Comparison of ENCODE assay signal across 24 cellular contexts in genomic region chr6:164099535-164099982, GRCh38.
DNase-seq lines count a peak whose midpoint lies in the region; ATAC-seq, FAIRE-seq and TF ChIP-seq lines count a peak whose summit lies in the region.
"Had no signal": no experiment of that assay in that cellular context is flagged by ENCODE, and none has a peak within 500 bp of the region (broad histone marks: within the 10 kb centered on the region; RNA-seq: fewer than 3 reads in every experiment).

No MANE protein-coding gene starts in this region.

- intact Hi-C loops in left ventricle myocardium superior (cut with micrococcal nuclease) (no loop called here), HepG2 (cut with micrococcal nuclease; ENCODE audit: unreplicated experiment) (no loop called here), kidney (cut with DNase I) (no loop called here)

- POLR2A ChIA-PET in HepG2 (lab: Yijun Ruan, JAX) = no interaction called here

- no peaks in the 10 kb centered on the region for H3K79me2 ChIP-seq in HepG2 (ENCODE audit: insufficient read depth, low read length)

- no peaks in the 10 kb centered on the region for H3K36me3 ChIP-seq in brain microvascular endothelial cell (replicated peaks)
- no peaks in the 10 kb centered on the region for H3K36me3 ChIP-seq in HepG2 (replicated peaks in 1 of 2; ENCODE audit: control insufficient read depth in 1 of 2, insufficient read depth in 2 of 2, low read length in 2 of 2)
- no peaks in the 10 kb centered on the region for H3K36me3 ChIP-seq in kidney (ENCODE audit: control insufficient read depth in 1 of 2, insufficient read depth in 2 of 2, low read length in 2 of 2)
- H3K36me3 ChIP-seq: upper lobe of right lung had no signal

- H3K9me3 ChIP-seq in HepG2 (ENCODE audit: low read length) = no peaks in the 10 kb centered on the region
- no peaks in the 10 kb centered on the region for H3K9me3 ChIP-seq in kidney (ENCODE audit: control insufficient read depth in 1 of 2, low read length in 2 of 2)
- H3K9me3 ChIP-seq: upper lobe of right lung had no signal

- TF ChIP-seq CTCF in brain microvascular endothelial cell (IDR thresholded peaks at IDR 0.05; ENCODE audit: low read depth, low read length, missing control alignments) (peak; percentile 25), HepG2 (CRISPR knock-in tag; IDR thresholded peaks at IDR 0.05) (no peak), kidney (IDR thresholded peaks at IDR 0.05; ENCODE audit: borderline replicate concordance, extremely low read depth, insufficient read depth) (no peak)

- no peak for TF ChIP-seq EP300 in HepG2 (IDR thresholded peaks at IDR 0.05; ENCODE audit: low read depth in 2 of 2, low read length in 2 of 2)
- TF ChIP-seq EP300 in HepG2 (CRISPR knock-in tag; IDR thresholded peaks at IDR 0.05; ENCODE audit: borderline replicate concordance) = no peak

- TF ChIP-seq RAD21 in HepG2 (CRISPR knock-in tag; IDR thresholded peaks at IDR 0.05) = no peak

- no peak for FAIRE-seq in HepG2 (lab: Jason Lieb, UNC)
- FAIRE-seq in kidney (lab: Jason Lieb, UNC) = no peak
- FAIRE-seq: GM12891, GM19239 had no signal

- CTCF ChIA-PET in HepG2 (lab: Yijun Ruan, JAX; ENCODE audit: low intra/inter-chr PET ratio, low total read pairs) = no interaction called here

- WGBS in HepG2 (ENCODE audit: low lambda C conversion rate) = 73% methylated on average over 13 of the region's 15 CpGs

- peak; percentile 60 for DNase-seq in RPMI7951 (ENCODE audit: low read depth)
- DNase-seq in brain microvascular endothelial cell = no peak
- peak; percentile 45 for DNase-seq in left ventricle myocardium superior
- DNase-seq in pons (ENCODE audit: low spot score) = peak; percentile 22
- DNase-seq in HepG2 (ENCODE audit: low spot score) = no peak
- DNase-seq in H4 (ENCODE audit: low spot score) = no peak
- no peak for DNase-seq in kidney
- DNase-seq in CD1c-positive myeloid dendritic cell (ENCODE audit: extremely low spot score) = no peak
- DNase-seq: activated CD4-positive, CD25-positive, alpha-beta regulatory T cell treated with anti-CD3 and anti-CD28 coated beads, Interleukin-2, amount 50 U/mL, for 72 hours; activated naive CD4-positive, alpha-beta T cell treated with anti-CD3 and anti-CD28 coated beads, Interleukin-2, amount 10 ng/mL, durations not matched to agents 7 days and 5 days; activated T-cell treated with anti-CD3 and anti-CD28 coated beads, Interleukin-2, amount 50 U/mL, for 48 hours; aorta; CD8-positive, alpha-beta memory T cell; DMS79; GOT3; kidney glomerular epithelial cell; naive thymus-derived CD8-positive, alpha-beta T cell; NCI-H1048; SW 1271; upper lobe of right lung had no signal

- no peak for TF ChIP-seq POLR2A in HepG2 (IDR thresholded peaks at IDR 0.05; ENCODE audit: insufficient read depth in 1 of 2, low read depth in 2 of 2, low read length in 2 of 2)

- H3K27me3 ChIP-seq in brain microvascular endothelial cell (replicated peaks) = no peaks in the 10 kb centered on the region
- H3K27me3 ChIP-seq in HepG2 (ENCODE audit: control insufficient read depth in 1 of 2, insufficient read depth in 2 of 2, low read length in 2 of 2) = no peaks in the 10 kb centered on the region; a peak in 2 of 5 replicates
- H3K27me3 ChIP-seq: upper lobe of right lung had no signal

- H4K20me1 ChIP-seq in HepG2 (ENCODE audit: insufficient read depth, low read length) = no peaks in the 10 kb centered on the region

- H3K27ac ChIP-seq in brain microvascular endothelial cell (no peak overlapping the region), HepG2 (ENCODE audit: extremely low read length, insufficient read depth, low read length) (no peak overlapping the region), kidney (ENCODE audit: low read depth in 2 of 2, low read length in 2 of 2) (no peak overlapping the region)
- H3K27ac ChIP-seq: epithelial cell of prostate, skin epidermis, upper lobe of right lung had no signal

- no peak overlapping the region for H3K4me2 ChIP-seq in HepG2 (ENCODE audit: low read depth, low read length)

- H2AFZ ChIP-seq in HepG2 (ENCODE audit: low read length) = no peak overlapping the region

- H3K9ac ChIP-seq in HepG2 (ENCODE audit: insufficient read depth, low read depth, low read length) (no peak overlapping the region), kidney (ENCODE audit: low read length in 2 of 2) (no peak overlapping the region)

- H3K4me1 ChIP-seq in HepG2 (ENCODE audit: insufficient read depth, low read length) = peaks cover 9% of the 10 kb centered on the region; the same call in 1 of the 2 replicates
- no peaks in the 10 kb centered on the region for H3K4me1 ChIP-seq in kidney (ENCODE audit: control insufficient read depth in 1 of 2, insufficient read depth in 1 of 2, low read depth in 1 of 2, low read length in 2 of 2)
- H3K4me1 ChIP-seq: upper lobe of right lung had no signal

- H3K4me3 ChIP-seq in brain microvascular endothelial cell (ENCODE audit: low read depth, low read length) (no peak overlapping the region), HepG2 (replicated peaks in 1 of 3; ENCODE audit: insufficient read depth in 1 of 3, low read depth in 2 of 3, low read length in 3 of 3) (no peak overlapping the region), kidney (ENCODE audit: low read length in 2 of 2) (no peak overlapping the region)
- H3K4me3 ChIP-seq: skin epidermis, upper lobe of right lung had no signal

- BruUV-seq in HepG2 (replicated peaks; lab: Mats Ljungman, UMichigan) = no TSS peak

- in situ Hi-C loops in brain microvascular endothelial cell (cut with HindIII; ENCODE audit: low pct_ligation_motif_present, low sequenced_read_pairs) = no loop called here
- in situ Hi-C loops in HepG2 (cut with HindIII; ENCODE audit: extremely low pct_ligation_motif_present, low pct_unique_long_range_greater_than_20kb) = no loop called here

- ATAC-seq in left ventricle myocardium superior (peak; percentile 10), HepG2 (no peak)
- ATAC-seq: naive thymus-derived CD8-positive, alpha-beta T cell had no signal

TF ChIP-seq in HepG2, 621 proteins besides CTCF, POLR2A, EP300 and RAD21:
- TF ChIP-seq FOSL2 (CRISPR knock-in tag; IDR thresholded peaks at IDR 0.05) (no peak), ATRX (CRISPR knock-in tag; IDR thresholded peaks at IDR 0.05; ENCODE audit: borderline replicate concordance) (no peak), SP2 (CRISPR knock-in tag; IDR thresholded peaks at IDR 0.05) (no peak), HINFP (CRISPR knock-in tag; IDR thresholded peaks at IDR 0.05; ENCODE audit: low read depth) (no peak), HBP1 (CRISPR knock-in tag; IDR thresholded peaks at IDR 0.05; ENCODE audit: low read depth) (no peak)

Comparison
In these comparisons a context has a peak if more than half of its experiments do, and no peak if none do; other contexts are left out.
1. DNase-seq: peak in RPMI7951 (single experiment), left ventricle myocardium superior (single experiment) and pons (single experiment); none in brain microvascular endothelial cell (single experiment), HepG2 (single experiment), H4 (single experiment), kidney (single experiment) and CD1c-positive myeloid dendritic cell (single experiment).